ENCODE assay signal across 1 cellular context in the genomic region with DNA sequence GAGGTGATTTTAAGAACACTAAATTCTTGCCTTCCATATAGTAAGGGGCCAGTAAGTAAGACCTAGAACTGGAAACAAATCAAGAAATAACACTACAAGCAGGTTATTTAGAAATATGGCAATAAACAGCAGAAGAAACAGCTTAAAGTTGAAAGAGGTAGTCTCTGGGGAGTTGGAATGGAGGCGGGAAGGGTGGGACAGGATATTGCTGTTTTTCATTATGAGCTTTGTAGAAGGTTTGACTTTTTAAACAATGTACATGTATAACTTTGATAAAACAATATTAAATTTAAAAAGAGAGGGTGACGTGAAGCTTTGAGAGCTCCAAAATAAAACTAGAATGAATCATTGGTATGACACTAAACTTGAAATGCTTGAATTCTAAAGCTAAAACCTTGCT.
TF ChIP-seq lines count a peak whose summit lies in the region.

No MANE protein-coding gene starts in this region.

TF ChIP-seq in neural cell, 6 proteins besides CTCF, POLR2A, EP300 and RAD21:
- TF ChIP-seq, protein P1, sequence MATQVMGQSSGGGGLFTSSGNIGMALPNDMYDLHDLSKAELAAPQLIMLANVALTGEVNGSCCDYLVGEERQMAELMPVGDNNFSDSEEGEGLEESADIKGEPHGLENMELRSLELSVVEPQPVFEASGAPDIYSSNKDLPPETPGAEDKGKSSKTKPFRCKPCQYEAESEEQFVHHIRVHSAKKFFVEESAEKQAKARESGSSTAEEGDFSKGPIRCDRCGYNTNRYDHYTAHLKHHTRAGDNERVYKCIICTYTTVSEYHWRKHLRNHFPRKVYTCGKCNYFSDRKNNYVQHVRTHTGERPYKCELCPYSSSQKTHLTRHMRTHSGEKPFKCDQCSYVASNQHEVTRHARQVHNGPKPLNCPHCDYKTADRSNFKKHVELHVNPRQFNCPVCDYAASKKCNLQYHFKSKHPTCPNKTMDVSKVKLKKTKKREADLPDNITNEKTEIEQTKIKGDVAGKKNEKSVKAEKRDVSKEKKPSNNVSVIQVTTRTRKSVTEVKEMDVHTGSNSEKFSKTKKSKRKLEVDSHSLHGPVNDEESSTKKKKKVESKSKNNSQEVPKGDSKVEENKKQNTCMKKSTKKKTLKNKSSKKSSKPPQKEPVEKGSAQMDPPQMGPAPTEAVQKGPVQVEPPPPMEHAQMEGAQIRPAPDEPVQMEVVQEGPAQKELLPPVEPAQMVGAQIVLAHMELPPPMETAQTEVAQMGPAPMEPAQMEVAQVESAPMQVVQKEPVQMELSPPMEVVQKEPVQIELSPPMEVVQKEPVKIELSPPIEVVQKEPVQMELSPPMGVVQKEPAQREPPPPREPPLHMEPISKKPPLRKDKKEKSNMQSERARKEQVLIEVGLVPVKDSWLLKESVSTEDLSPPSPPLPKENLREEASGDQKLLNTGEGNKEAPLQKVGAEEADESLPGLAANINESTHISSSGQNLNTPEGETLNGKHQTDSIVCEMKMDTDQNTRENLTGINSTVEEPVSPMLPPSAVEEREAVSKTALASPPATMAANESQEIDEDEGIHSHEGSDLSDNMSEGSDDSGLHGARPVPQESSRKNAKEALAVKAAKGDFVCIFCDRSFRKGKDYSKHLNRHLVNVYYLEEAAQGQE (IDR thresholded peaks at IDR 0.05; ENCODE audit: borderline replicate concordance) = no peak
- TF ChIP-seq TAF1 (IDR thresholded peaks at IDR 0.05; ENCODE audit: low read depth) = no peak
- TF ChIP-seq POLR2AphosphoS5 (IDR thresholded peaks at IDR 0.05) = no peak
- TF ChIP-seq MXI1 (conservative IDR thresholded peaks at IDR 0.05; ENCODE audit: poor library complexity, severe bottlenecking) = no peak
- TF ChIP-seq EZH2 (IDR thresholded peaks at IDR 0.05; ENCODE audit: borderline replicate concordance, insufficient read depth, low read length, poor library complexity, severe bottlenecking) = no peak
- TF ChIP-seq SMC3 (conservative IDR thresholded peaks at IDR 0.05; ENCODE audit: poor library complexity) = no peak
